In the genomic region with DNA sequence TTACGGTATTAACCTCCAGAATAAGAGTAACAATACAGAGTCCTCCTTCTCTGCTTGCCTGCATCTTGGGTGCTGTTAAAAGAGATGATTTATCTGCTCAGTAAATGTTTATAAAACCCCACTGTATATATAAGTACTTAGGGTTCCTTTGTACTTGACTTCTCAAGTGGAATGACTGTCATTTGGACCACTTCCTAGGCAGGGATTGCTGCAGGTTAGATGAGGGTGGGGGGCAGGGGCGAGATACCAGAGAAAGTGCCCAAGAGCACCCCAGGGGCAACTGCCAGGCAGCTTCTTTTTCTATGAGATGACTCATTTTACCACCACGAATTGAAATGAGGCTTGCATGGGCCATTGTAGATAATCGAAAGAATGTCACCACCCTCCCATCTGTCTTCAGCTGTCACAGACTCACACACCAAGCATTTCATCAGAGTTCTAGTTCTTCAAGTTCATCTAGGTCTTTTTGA, we compare ENCODE assay signal across 8 cellular contexts.
A peak's percentile ranks its signal among the peaks of the same experiment; 100 is the strongest.
DNase-seq lines count a peak whose midpoint lies in the region; ATAC-seq lines count a peak whose summit lies in the region.
"Had no signal": no experiment of that assay in that cellular context is flagged by ENCODE, and none has a peak within 500 bp of the region (broad histone marks: within the 10 kb centered on the region; RNA-seq: fewer than 3 reads in every experiment).

No MANE protein-coding gene starts in this region.

- POLR2A ChIA-PET in naive thymus-derived CD8-positive, alpha-beta T cell (lab: Charles Lee), result no interaction called here

- H3K27me3 Mint-ChIP-seq in natural killer cell treated with Interleukin-12 subunit alpha and Interleukin-12 subunit beta and Interleukin-15 and Interleukin-18, amount 100 ng/mL, for 72 hours, result no peaks in the 10 kb centered on the region
- peaks cover 0 to 4% (median 0%) of the 10 kb centered on the region in 5 donors for H3K27me3 Mint-ChIP-seq in naive thymus-derived CD8-positive, alpha-beta T cell

- H3K4me1 Mint-ChIP-seq in natural killer cell treated with Interleukin-12 subunit alpha and Interleukin-12 subunit beta and Interleukin-15 and Interleukin-18, amount 100 ng/mL, for 72 hours (ENCODE audit: low read depth in 2 of 2), result peaks cover 50 to 53% of the 10 kb centered on the region in 2 donors
- H3K4me1 Mint-ChIP-seq in naive thymus-derived CD8-positive, alpha-beta T cell, result peaks cover 0 to 6% (median 0%) of the 10 kb centered on the region in 4 donors

- peak overlapping the region; percentile 21 to 56 for H3K27ac Mint-ChIP-seq in natural killer cell treated with Interleukin-12 subunit alpha and Interleukin-12 subunit beta and Interleukin-15 and Interleukin-18, amount 100 ng/mL, for 72 hours
- no peak overlapping the region for H3K27ac Mint-ChIP-seq in naive thymus-derived CD8-positive, alpha-beta T cell

- DNase-seq in ELR (ENCODE audit: low read depth) (peak; percentile 72), HPDE6-E6E7 (ENCODE audit: extremely low spot score) (peak; percentile 83), astrocyte of the hippocampus (ENCODE audit: low read depth, low spot score) (peak; percentile 90), NCI-H1436 (lab: John Stamatoyannopoulos, UW) (no peak)
- no peak for DNase-seq in natural killer cell treated with Interleukin-12 subunit alpha and Interleukin-12 subunit beta and Interleukin-15 and Interleukin-18, amount 100 ng/mL, for 72 hours (ENCODE audit: low spot score)
- DNase-seq in naive thymus-derived CD8-positive, alpha-beta T cell, result no peak

- peak; percentile 57 to 72 for ATAC-seq in natural killer cell treated with Interleukin-12 subunit alpha and Interleukin-12 subunit beta and Interleukin-15 and Interleukin-18, amount 100 ng/mL, for 72 hours
- ATAC-seq in naive thymus-derived CD8-positive, alpha-beta T cell, result no peak
- ATAC-seq in HG02642 (IDR thresholded peaks at IDR 0.05; ENCODE audit: poor library complexity, unreplicated experiment), result no peak

- peaks cover 11% of the 10 kb centered on the region for H3K36me3 Mint-ChIP-seq in natural killer cell treated with Interleukin-12 subunit alpha and Interleukin-12 subunit beta and Interleukin-15 and Interleukin-18, amount 100 ng/mL, for 72 hours
- H3K36me3 Mint-ChIP-seq in naive thymus-derived CD8-positive, alpha-beta T cell, result no peaks in the 10 kb centered on the region

- H3K4me3 Mint-ChIP-seq in natural killer cell treated with Interleukin-12 subunit alpha and Interleukin-12 subunit beta and Interleukin-15 and Interleukin-18, amount 100 ng/mL, for 72 hours, result peak overlapping the region; percentile 44
- no peak overlapping the region for H3K4me3 Mint-ChIP-seq in naive thymus-derived CD8-positive, alpha-beta T cell
- H3K4me3 Mint-ChIP-seq: neural progenitor cell had no signal

- H3K9me3 Mint-ChIP-seq in natural killer cell treated with Interleukin-12 subunit alpha and Interleukin-12 subunit beta and Interleukin-15 and Interleukin-18, amount 100 ng/mL, for 72 hours, result no peaks in the 10 kb centered on the region
- H3K9me3 Mint-ChIP-seq in naive thymus-derived CD8-positive, alpha-beta T cell, result peaks cover 0 to 2% (median 0%) of the 10 kb centered on the region in 9 donors

Comparison
In these comparisons a context has a peak if more than half of its experiments do, and no peak if none do; other contexts are left out.
1. DNase-seq: peak in ELR (single experiment), HPDE6-E6E7 (single experiment) and astrocyte of the hippocampus (single experiment); none in natural killer cell treated with Interleukin-12 subunit alpha and Interleukin-12 subunit beta and Interleukin-15 and Interleukin-18, amount 100 ng/mL, for 72 hours (single experiment), naive thymus-derived CD8-positive, alpha-beta T cell (0 of 10) and NCI-H1436 (single experiment).
2. ATAC-seq: peak in natural killer cell treated with Interleukin-12 subunit alpha and Interleukin-12 subunit beta and Interleukin-15 and Interleukin-18, amount 100 ng/mL, for 72 hours (2 of 2); none in naive thymus-derived CD8-positive, alpha-beta T cell (0 of 2) and HG02642 (single experiment).
3. H3K27ac Mint-ChIP-seq: peak in natural killer cell treated with Interleukin-12 subunit alpha and Interleukin-12 subunit beta and Interleukin-15 and Interleukin-18, amount 100 ng/mL, for 72 hours (2 of 2); none in naive thymus-derived CD8-positive, alpha-beta T cell (0 of 10).